Comparison of ENCODE assay signal across 21 cellular contexts in the genomic region with DNA sequence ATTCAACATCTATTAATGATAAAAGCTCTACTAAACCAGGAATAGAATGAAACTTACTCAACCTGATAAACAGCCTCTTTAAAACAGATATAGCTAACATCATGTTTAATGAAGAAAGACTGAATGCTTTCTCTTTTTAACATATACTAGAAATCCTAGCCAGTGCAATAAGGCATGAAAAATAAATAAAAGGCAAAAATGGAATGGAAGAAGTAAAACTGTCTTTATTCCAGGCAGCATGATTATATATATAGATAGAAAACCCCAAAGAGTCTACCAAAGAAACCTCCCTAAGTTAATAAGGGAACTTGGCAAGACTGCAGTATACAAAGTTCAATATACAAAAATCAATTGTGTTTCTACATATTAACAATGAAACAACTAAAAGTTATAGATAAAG. TPM values are rescaled to one million over a fixed set of nuclear protein-coding genes. Genes with fewer than 3 reads are reported as not detected.
DNase-seq lines count a peak whose midpoint lies in the region; ATAC-seq, FAIRE-seq and TF ChIP-seq lines count a peak whose summit lies in the region.
"Had no signal": no experiment of that assay in that cellular context is flagged by ENCODE, and none has a peak within 500 bp of the region (broad histone marks: within the 10 kb centered on the region; RNA-seq: fewer than 3 reads in every experiment).

No MANE protein-coding gene starts in this region.

- in situ Hi-C loops in HepG2 (cut with HindIII; ENCODE audit: extremely low pct_ligation_motif_present, low pct_unique_long_range_greater_than_20kb): no loop called here

- H3K27me3 Mint-ChIP-seq in endodermal cell (ENCODE audit: insufficient read depth): no peaks in the 10 kb centered on the region
- H3K27me3 Mint-ChIP-seq: CD4-positive, alpha-beta T cell had no signal

- H3K27ac ChIP-seq in HepG2 (ENCODE audit: extremely low read length, insufficient read depth, low read length) (no peak overlapping the region), right lobe of liver (no peak overlapping the region), HEK293 (ENCODE audit: extremely low read depth, low read depth, low read length) (no peak overlapping the region), endodermal cell (ENCODE audit: low read depth, low read length) (no peak overlapping the region), body of pancreas (no peak overlapping the region)
- H3K27ac ChIP-seq: 22Rv1; BLaER1 treated with 17β-estradiol and CSF1 and Interleukin-3, amounts not matched to agents 10 nM and 100 nM; C4-2B had no signal

- H3K9ac ChIP-seq in HepG2 (ENCODE audit: insufficient read depth, low read depth, low read length) (no peak overlapping the region), endodermal cell (ENCODE audit: extremely low read depth, low read length, poor library complexity, severe bottlenecking) (no peak overlapping the region)
- H3K9ac ChIP-seq: BLaER1 treated with 17β-estradiol and CSF1 and Interleukin-3, amounts not matched to agents 10 nM and 100 nM had no signal

- FAIRE-seq in HepG2 (lab: Jason Lieb, UNC): no peak
- FAIRE-seq: D721Med, G401.6, GM12891, GM19239 had no signal

- 0 out of 2 replicates have a peak, but pooled peaks cover 5% of the 10 kb centered on the region for H4K20me1 ChIP-seq in HepG2 (ENCODE audit: insufficient read depth, low read length)

- H3K79me2 ChIP-seq in HepG2 (ENCODE audit: insufficient read depth, low read length): peaks cover 21% of the 10 kb centered on the region

- intact Hi-C loops in HepG2 (cut with micrococcal nuclease; ENCODE audit: unreplicated experiment): no loop called here
- intact Hi-C loops in right lobe of liver (cut with DNase I): no loop called here
- intact Hi-C loops in body of pancreas (cut with DNase I): no loop called here

- no peaks in the 10 kb centered on the region for H3K4me1 ChIP-seq in HepG2 (ENCODE audit: insufficient read depth, low read length)
- peaks cover 0 to 10% (median 0%) of the 10 kb centered on the region in 4 donors for H3K4me1 ChIP-seq in right lobe of liver
- H3K4me1 ChIP-seq in HEK293 (ENCODE audit: control insufficient read depth, insufficient read depth, low read length): no peaks in the 10 kb centered on the region
- no peaks in the 10 kb centered on the region for H3K4me1 ChIP-seq in endodermal cell (ENCODE audit: control insufficient read depth, insufficient read depth, low read length)
- peaks cover 13% of the 10 kb centered on the region for H3K4me1 ChIP-seq in body of pancreas
- H3K4me1 ChIP-seq: Caco-2 had no signal

- H2AFZ ChIP-seq in HepG2 (ENCODE audit: low read length): no peak overlapping the region

- no peak overlapping the region for H3K4me2 ChIP-seq in HepG2 (ENCODE audit: low read depth, low read length)
- H3K4me2 ChIP-seq: BLaER1 treated with 17β-estradiol and CSF1 and Interleukin-3, amounts not matched to agents 10 nM and 100 nM had no signal

- no peak for TF ChIP-seq POLR2A in HepG2 (IDR thresholded peaks at IDR 0.05; ENCODE audit: insufficient read depth in 1 of 2, low read depth in 2 of 2, low read length in 2 of 2)
- TF ChIP-seq POLR2A in right lobe of liver (IDR thresholded peaks at IDR 0.05): no peak
- no peak for TF ChIP-seq POLR2A in body of pancreas (IDR thresholded peaks at IDR 0.05)

- no peak for ATAC-seq in HepG2
- no peak for ATAC-seq in right lobe of liver
- ATAC-seq in body of pancreas: no peak
- ATAC-seq: CD8-positive, alpha-beta T cell had no signal

- CTCF ChIA-PET in HepG2 (lab: Yijun Ruan, JAX; ENCODE audit: low intra/inter-chr PET ratio, low total read pairs): no interaction called here
- CTCF ChIA-PET in HEK293 (lab: Yijun Ruan, JAX): no interaction called here

- H3K27me3 ChIP-seq in HepG2 (ENCODE audit: control insufficient read depth in 1 of 2, insufficient read depth in 2 of 2, low read length in 2 of 2) (no peaks in the 10 kb centered on the region), right lobe of liver (no peaks in the 10 kb centered on the region), endodermal cell (ENCODE audit: control insufficient read depth, insufficient read depth, low read length, poor library complexity, severe bottlenecking) (no peaks in the 10 kb centered on the region), body of pancreas (no peaks in the 10 kb centered on the region)
- H3K27me3 ChIP-seq: BLaER1 treated with 17β-estradiol and CSF1 and Interleukin-3, amounts not matched to agents 10 nM and 100 nM had no signal

- H3K4me3 Mint-ChIP-seq in endodermal cell: no peak overlapping the region
- H3K4me3 Mint-ChIP-seq: B cell; CD4-positive, alpha-beta T cell; CD8-positive, alpha-beta T cell had no signal

- TF ChIP-seq CTCF in HepG2 (CRISPR knock-in tag; IDR thresholded peaks at IDR 0.05) (no peak), right lobe of liver (IDR thresholded peaks at IDR 0.05) (no peak), HEK293 (tag by site-specific recombination; IDR thresholded peaks at IDR 0.05) (no peak), endodermal cell (conservative IDR thresholded peaks at IDR 0.05) (no peak), body of pancreas (IDR thresholded peaks at IDR 0.05) (no peak)

- no peak overlapping the region for H3K27ac Mint-ChIP-seq in endodermal cell
- H3K27ac Mint-ChIP-seq: B cell; CD4-positive, alpha-beta T cell; CD8-positive, alpha-beta T cell had no signal

- no TSS peak for BruUV-seq in HepG2 (replicated peaks; lab: Mats Ljungman, UMichigan)

- H3K9me3 ChIP-seq in HepG2 (ENCODE audit: low read length): peaks cover 22% of the 10 kb centered on the region
- H3K9me3 ChIP-seq in right lobe of liver: peaks cover 0 to 12% (median 4%) of the 10 kb centered on the region in 4 donors
- H3K9me3 ChIP-seq in HEK293 (ENCODE audit: control insufficient read depth, insufficient read depth, low read depth, low read length): no peaks in the 10 kb centered on the region
- peaks cover 36% of the 10 kb centered on the region for H3K9me3 ChIP-seq in endodermal cell (ENCODE audit: control insufficient read depth, low read length)
- peaks cover 0 to 9% (median 0%) of the 10 kb centered on the region in 3 donors for H3K9me3 ChIP-seq in body of pancreas

- no peak for TF ChIP-seq RAD21 in HepG2 (CRISPR knock-in tag; IDR thresholded peaks at IDR 0.05)

- no peaks in the 10 kb centered on the region; a peak in 1 of 5 replicates for H3K36me3 ChIP-seq in HepG2 (replicated peaks in 1 of 2; ENCODE audit: control insufficient read depth in 1 of 2, insufficient read depth in 2 of 2, low read length in 2 of 2)
- H3K36me3 ChIP-seq in right lobe of liver: no peaks in the 10 kb centered on the region
- H3K36me3 ChIP-seq in HEK293 (ENCODE audit: control insufficient read depth in 2 of 2, insufficient read depth in 1 of 2, low read length in 2 of 2): peaks cover 0 to 3% of the 10 kb centered on the region in 2 experiments; a peak in 1 of 3 replicates
- peaks cover 25% of the 10 kb centered on the region for H3K36me3 ChIP-seq in endodermal cell (ENCODE audit: control insufficient read depth, insufficient read depth, low read length)
- no peaks in the 10 kb centered on the region for H3K36me3 ChIP-seq in body of pancreas (replicated peaks in 1 of 2; ENCODE audit: insufficient read depth in 1 of 2, low read depth in 2 of 2)

- POLR2A ChIA-PET in HepG2 (lab: Yijun Ruan, JAX): no interaction called here
- POLR2A ChIA-PET in HEK293 (lab: Yijun Ruan, JAX): no interaction called here

- H3K36me3 Mint-ChIP-seq in endodermal cell (ENCODE audit: low read depth): peaks cover 33% of the 10 kb centered on the region
- H3K36me3 Mint-ChIP-seq: CD8-positive, alpha-beta T cell had no signal

- TF ChIP-seq EP300 in HepG2 (IDR thresholded peaks at IDR 0.05; ENCODE audit: low read depth in 2 of 2, low read length in 2 of 2) (no peak), HepG2 (CRISPR knock-in tag; IDR thresholded peaks at IDR 0.05; ENCODE audit: borderline replicate concordance) (no peak)

- DNase-seq in HepG2 (ENCODE audit: low spot score): no peak
- no peak for DNase-seq in right lobe of liver
- no peak for DNase-seq in endodermal cell
- DNase-seq in body of pancreas: no peak
- no peak for DNase-seq in NCI-H2107 (lab: John Stamatoyannopoulos, UW)
- DNase-seq: AML-193; Caco-2; Calu3; CD4-positive, alpha-beta T cell; CD8-positive, alpha-beta T cell; DMS79 treated with DMSO at 0.1 percent for 48 hours; GF-D8 had no signal

- H3K4me1 Mint-ChIP-seq in endodermal cell: no peaks in the 10 kb centered on the region
- H3K4me1 Mint-ChIP-seq: B cell had no signal

- H3K4me3 ChIP-seq in HepG2 (replicated peaks in 1 of 3; ENCODE audit: insufficient read depth in 1 of 3, low read depth in 2 of 3, low read length in 3 of 3) (no peak overlapping the region), right lobe of liver (no peak overlapping the region), HEK293 (ENCODE audit: low read depth, low read length) (no peak overlapping the region), endodermal cell (ENCODE audit: low read length) (peak overlapping the region; percentile 38), body of pancreas (no peak overlapping the region)
- H3K4me3 ChIP-seq: BLaER1 treated with 17β-estradiol and CSF1 and Interleukin-3, amounts not matched to agents 10 nM and 100 nM had no signal

- peaks cover 31% of the 10 kb centered on the region for H3K9me3 Mint-ChIP-seq in endodermal cell

RNA-seq across cellular contexts. Expression of a gene that starts 25.5 kb away (rescaled TPM):
- 24.5 and 30.8 TPM in 2 replicates for total RNA-seq in HepG2 (2016; rRNA removed; fragmentation: Illumina TruSeq; extraction: Trizol)
- total RNA-seq in HepG2 (2016; cell fraction: cytosol; rRNA removed; fragmentation: Illumina TruSeq; extraction: Trizol; ENCODE audit: low read depth): 8.8 and 10.0 TPM in 2 replicates
- total RNA-seq in HepG2 (2016; cell fraction: insoluble cytoplasmic fraction; rRNA removed; fragmentation: Illumina TruSeq; extraction: Trizol): 22.5 and 29.2 TPM in 2 replicates
- 10.2 and 11.3 TPM in 2 replicates for total RNA-seq in HepG2 (2016; cell fraction: membrane; rRNA removed; fragmentation: Illumina TruSeq; extraction: Trizol)
- total RNA-seq in HepG2 (2016; cell fraction: nucleus; rRNA removed; fragmentation: Illumina TruSeq; extraction: Trizol): 60.8 and 61.6 TPM in 2 replicates
- 16.7 and 19.9 TPM in 2 replicates for polyA plus RNA-seq in HepG2 (2011; rRNA removed)
- polyA plus RNA-seq in HepG2 (2011; cell fraction: cytosol; rRNA removed): 13.5 and 17.1 TPM in 2 replicates
- polyA plus RNA-seq in HepG2 (2011; cell fraction: nucleus; rRNA removed): 27.2 and 44.3 TPM in 2 replicates
- 13.4 TPM in 2 replicates for polyA plus RNA-seq in HepG2 (2012)
- 0.48 and 0.73 TPM in 2 replicates for polyA plus RNA-seq in HepG2 (2016; cell fraction: cytosol; fragmentation: Illumina TruSeq; extraction: Trizol; ENCODE audit: low read depth)
- 9.4 and 10.1 TPM in 2 replicates for polyA plus RNA-seq in HepG2 (2016; cell fraction: insoluble cytoplasmic fraction; fragmentation: Illumina TruSeq; extraction: Trizol; ENCODE audit: low read depth)
- polyA plus RNA-seq in HepG2 (2016; cell fraction: membrane; fragmentation: Illumina TruSeq; extraction: Trizol; ENCODE audit: low read depth): 1.3 and 1.8 TPM in 2 replicates
- 16.1 and 19.7 TPM in 2 replicates for polyA plus RNA-seq in HepG2 (2016; cell fraction: nucleus; fragmentation: Illumina TruSeq; extraction: Trizol; ENCODE audit: insufficient read depth, low read depth)
- polyA minus RNA-seq in HepG2 (2011; rRNA and poly(A)+ RNA removed; ENCODE audit: low replicate concordance): 84.0 and 132 TPM in 2 replicates
- polyA minus RNA-seq in HepG2 (2011; cell fraction: cytosol; rRNA and poly(A)+ RNA removed): 44.8 and 56.1 TPM in 2 replicates
- 216 and 287 TPM in 2 replicates for polyA minus RNA-seq in HepG2 (2011; cell fraction: nucleus; rRNA and poly(A)+ RNA removed)
- 10 to 100 TPM; 18.8 to 36.5 (median 25.9) TPM for total RNA-seq in right lobe of liver
- 100 to 1,000 TPM in 1 of 2 donors, 10 to 100 TPM in 1; 91.1 to 103 TPM for total RNA-seq in endodermal cell
- 24.9 TPM for polyA plus RNA-seq in endodermal cell (2013, experiment 1 of 2)
- polyA plus RNA-seq in endodermal cell (2013, experiment 2 of 2): 31.5 TPM
- 10 to 100 TPM; 36.1 to 55.0 TPM for total RNA-seq in body of pancreas
- total RNA-seq: CD8-positive, alpha-beta T cell had no signal
